In the genomic region with DNA sequence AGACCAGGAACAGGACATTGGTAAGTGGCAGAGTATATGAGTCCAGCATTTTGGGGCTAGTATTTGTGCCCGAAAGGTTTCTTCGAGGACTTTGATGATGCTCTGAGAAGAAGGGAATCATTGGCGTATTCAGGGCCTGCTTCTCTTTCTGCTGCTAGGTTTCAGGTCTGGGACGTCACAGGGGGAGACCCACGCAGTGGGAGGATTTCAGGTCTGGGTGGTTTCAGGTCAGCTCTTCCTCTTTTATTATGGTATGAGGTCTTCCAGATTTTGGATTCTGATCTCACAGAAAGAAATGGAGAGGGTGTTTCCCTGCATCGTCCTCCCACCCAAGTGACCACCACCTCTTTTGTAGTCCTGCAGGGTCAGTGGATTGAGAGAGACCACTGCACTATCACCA, we compare ENCODE assay signal across 25 cellular contexts.
DNase-seq lines count a peak whose midpoint lies in the region; ATAC-seq, FAIRE-seq and TF ChIP-seq lines count a peak whose summit lies in the region.
"Had no signal": no experiment of that assay in that cellular context is flagged by ENCODE, and none has a peak within 500 bp of the region (broad histone marks: within the 10 kb centered on the region; RNA-seq: fewer than 3 reads in every experiment).

No MANE protein-coding gene starts in this region.

- H3K23ac ChIP-seq in mesendoderm (ENCODE audit: low read length) = no peak overlapping the region

- H3K27ac ChIP-seq in K562 (ENCODE audit: extremely low read depth, low read depth, low read length) = no peak overlapping the region
- no peak overlapping the region for H3K27ac ChIP-seq in mesendoderm (ENCODE audit: low read depth, low read length)
- H3K27ac ChIP-seq: A549; BLaER1 treated with 17β-estradiol and CSF1 and Interleukin-3, amounts not matched to agents 10 nM and 100 nM; GM23248 had no signal

- FAIRE-seq in GM12891 (lab: Jason Lieb, UNC) = no peak
- FAIRE-seq in K562 (lab: Jason Lieb, UNC) = no peak
- FAIRE-seq: A549, D721Med, GM19239, H1 had no signal

- H3K27me3 Mint-ChIP-seq in stimulated activated memory B cell treated with anti-CD40 and anti-IgM and Interleukin-4, amounts not matched to agents 10 μg/mL and 1 μg/mL and 100 μg/mL, for 72 hours = no peaks in the 10 kb centered on the region
- H3K27me3 Mint-ChIP-seq: CD4-positive, alpha-beta T cell; CD8-positive, alpha-beta memory T cell had no signal

- no peak for TF ChIP-seq EP300 in K562 (IDR thresholded peaks at IDR 0.05; ENCODE audit: low read length)

- peaks cover 10% of the 10 kb centered on the region for H3K4me1 Mint-ChIP-seq in stimulated activated memory B cell treated with anti-CD40 and anti-IgM and Interleukin-4, amounts not matched to agents 10 μg/mL and 1 μg/mL and 100 μg/mL, for 72 hours
- H3K4me1 Mint-ChIP-seq: CD14-positive monocyte; CD8-positive, alpha-beta memory T cell had no signal

- H3K56ac ChIP-seq in mesendoderm (ENCODE audit: low read length) = no peak overlapping the region

- H3K79me2 ChIP-seq in K562 (ENCODE audit: control insufficient read depth, insufficient read depth, low read length) = no peaks in the 10 kb centered on the region
- no peaks in the 10 kb centered on the region for H3K79me2 ChIP-seq in mesendoderm (ENCODE audit: control insufficient read depth, insufficient read depth, low read length)

- H3K4me3 Mint-ChIP-seq in stimulated activated memory B cell treated with anti-CD40 and anti-IgM and Interleukin-4, amounts not matched to agents 10 μg/mL and 1 μg/mL and 100 μg/mL, for 72 hours = no peak overlapping the region
- H3K4me3 Mint-ChIP-seq: CD14-positive monocyte; CD4-positive, alpha-beta T cell; CD8-positive, alpha-beta memory T cell had no signal

- no peak overlapping the region for H2BK120ac ChIP-seq in mesendoderm (ENCODE audit: low read depth, low read length)

- in situ Hi-C loops in K562 (cut with MboI) = no loop called here

- H3K27me3 ChIP-seq in K562 (ENCODE audit: control insufficient read depth in 2 of 2, insufficient read depth in 2 of 2, low read length in 2 of 2) = no peaks in the 10 kb centered on the region
- H3K27me3 ChIP-seq in mesendoderm (ENCODE audit: insufficient read depth, low read length, poor library complexity) = no peaks in the 10 kb centered on the region
- H3K27me3 ChIP-seq: BE2C; BLaER1 treated with 17β-estradiol and CSF1 and Interleukin-3, amounts not matched to agents 10 nM and 100 nM had no signal

- POLR2A ChIA-PET in K562 (lab: Yijun Ruan, JAX) = no interaction called here

- H2AK5ac ChIP-seq in mesendoderm (ENCODE audit: low read length) = no peak overlapping the region

- no peaks in the 10 kb centered on the region for H3K9me1 ChIP-seq in K562 (ENCODE audit: control insufficient read depth, insufficient read depth, low read length)

- H3K4me2 ChIP-seq in K562 (ENCODE audit: insufficient read depth, low read length) (no peak overlapping the region), mesendoderm (ENCODE audit: low read length) (no peak overlapping the region)
- H3K4me2 ChIP-seq: A549; BLaER1 treated with 17β-estradiol and CSF1 and Interleukin-3, amounts not matched to agents 10 nM and 100 nM had no signal

- H3K36me3 Mint-ChIP-seq in stimulated activated memory B cell treated with anti-CD40 and anti-IgM and Interleukin-4, amounts not matched to agents 10 μg/mL and 1 μg/mL and 100 μg/mL, for 72 hours = peaks cover 25% of the 10 kb centered on the region
- H3K36me3 Mint-ChIP-seq: CD14-positive monocyte had no signal

- peak overlapping the region; percentile 57 for H3K27ac Mint-ChIP-seq in stimulated activated memory B cell treated with anti-CD40 and anti-IgM and Interleukin-4, amounts not matched to agents 10 μg/mL and 1 μg/mL and 100 μg/mL, for 72 hours
- H3K27ac Mint-ChIP-seq: CD14-positive monocyte; CD4-positive, alpha-beta T cell had no signal

- H3K18ac ChIP-seq in mesendoderm (ENCODE audit: low read length) = no peak overlapping the region

- no peak overlapping the region for H4K8ac ChIP-seq in mesendoderm (ENCODE audit: low read depth, low read length)

- no peak overlapping the region for H2BK15ac ChIP-seq in mesendoderm (replicated peaks; ENCODE audit: low read depth)

- no peak overlapping the region for H3K4ac ChIP-seq in mesendoderm (ENCODE audit: low read depth, low read length)

- H3K9ac ChIP-seq in K562 (ENCODE audit: insufficient read depth in 1 of 2, low read depth in 2 of 2, low read length in 2 of 2) (no peak overlapping the region), mesendoderm (ENCODE audit: low read length) (no peak overlapping the region)
- H3K9ac ChIP-seq: BLaER1 treated with 17β-estradiol and CSF1 and Interleukin-3, amounts not matched to agents 10 nM and 100 nM; GM23248 had no signal

- H4K20me1 ChIP-seq in K562 (replicated peaks; ENCODE audit: control insufficient read depth, insufficient read depth, low read length) = no peaks in the 10 kb centered on the region; the same call in none of the 2 replicates
- H4K20me1 ChIP-seq: BLaER1 treated with 17β-estradiol and CSF1 and Interleukin-3, amounts not matched to agents 10 nM and 100 nM had no signal

- H3K9me3 ChIP-seq in K562 (replicated peaks; ENCODE audit: control insufficient read depth, insufficient read depth, low read depth, low read length) = no peaks in the 10 kb centered on the region
- H3K9me3 ChIP-seq: A549; BE2C; BLaER1 treated with 17β-estradiol and CSF1 and Interleukin-3, amounts not matched to agents 10 nM and 100 nM had no signal

- no peak for ATAC-seq in K562
- ATAC-seq in stimulated activated memory B cell treated with anti-CD40 and anti-IgM and Interleukin-4, amounts not matched to agents 10 μg/mL and 1 μg/mL and 100 μg/mL, for 72 hours = peak; percentile 80
- ATAC-seq: A549 had no signal

- no peak overlapping the region for H4K5ac ChIP-seq in mesendoderm (ENCODE audit: low read length)

- H2AFZ ChIP-seq in K562 (ENCODE audit: low read depth, low read length) = no peak overlapping the region
- H2AFZ ChIP-seq: GM23248 had no signal

- no peak for TF ChIP-seq POLR2A in GM12891 (IDR thresholded peaks at IDR 0.05; ENCODE audit: low read depth, low read length)
- no peak for TF ChIP-seq POLR2A in K562 (conservative IDR thresholded peaks at IDR 0.05)

- H3K4me1 ChIP-seq in K562 (replicated peaks in 1 of 2; ENCODE audit: control insufficient read depth in 2 of 2, insufficient read depth in 2 of 2, low read length in 2 of 2) (no peaks in the 10 kb centered on the region), mesendoderm (ENCODE audit: control insufficient read depth, low read depth, low read length) (no peaks in the 10 kb centered on the region)
- H3K4me1 ChIP-seq: A549; BE2C; BLaER1 treated with 17β-estradiol and CSF1 and Interleukin-3, amounts not matched to agents 10 nM and 100 nM had no signal

- intact Hi-C loops in K562 (cut with micrococcal nuclease) (no loop called here), head of caudate nucleus (cut with DNase I) (no loop called here)

- no peaks in the 10 kb centered on the region for H3K9me3 Mint-ChIP-seq in stimulated activated memory B cell treated with anti-CD40 and anti-IgM and Interleukin-4, amounts not matched to agents 10 μg/mL and 1 μg/mL and 100 μg/mL, for 72 hours
- H3K9me3 Mint-ChIP-seq: CD14-positive monocyte; CD4-positive, alpha-beta T cell; CD8-positive, alpha-beta memory T cell had no signal

- H3K36me3 ChIP-seq in K562 (ENCODE audit: control insufficient read depth, insufficient read depth, low read length) (peaks cover 5% of the 10 kb centered on the region; the same call in 1 of the 3 replicates), mesendoderm (ENCODE audit: control insufficient read depth, insufficient read depth, low read length) (no peaks in the 10 kb centered on the region)

- TF ChIP-seq CTCF in K562 (IDR thresholded peaks at IDR 0.05 in 2 of 3, conservative IDR thresholded peaks at IDR 0.05 in 1 of 3; ENCODE audit: insufficient read depth in 2 of 3, low read depth in 1 of 3, low read length in 3 of 3) = no peak

- WGBS in K562 (ENCODE audit: insufficient coverage, low coverage, missing lambda C conversion rate) = 72% methylated on average over 5 of the region's 6 CpGs
- WGBS in mesendoderm (ENCODE audit: extremely low coverage, insufficient coverage, low lambda C conversion rate) = no CpG with 5 or more reads among the region's 6 CpGs

- CTCF ChIA-PET in K562 (lab: Yijun Ruan, JAX; ENCODE audit: low intra/inter-chr PET ratio) = no interaction called here

- no TSS peak for BruUV-seq in K562 (replicated peaks; lab: Mats Ljungman, UMichigan)

- H3K4me3 ChIP-seq in K562 (no peak overlapping the region), mesendoderm (ENCODE audit: low read length) (no peak overlapping the region)
- H3K4me3 ChIP-seq: A549; BLaER1 treated with 17β-estradiol and CSF1 and Interleukin-3, amounts not matched to agents 10 nM and 100 nM; GM23248 had no signal

- no peaks in the 10 kb centered on the region for H3K79me1 ChIP-seq in mesendoderm (ENCODE audit: low read length)

- no peak overlapping the region for H2BK5ac ChIP-seq in mesendoderm (ENCODE audit: low read length)

- no peak for DNase-seq in GM12891 (ENCODE audit: insufficient read length, low spot score)
- DNase-seq in K562 (ENCODE audit: extremely low read depth in 1 of 4, low spot score in 3 of 4) = no peak
- no peak for DNase-seq in head of caudate nucleus
- no peak for DNase-seq in mesendoderm
- DNase-seq in activated T-cell treated with anti-CD3 and anti-CD28 coated beads, Interleukin-2, amount 50 U/mL, for 1 hour = no peak
- DNase-seq: 8988T; ACHN; AML-193; BE2C; CD4-positive, alpha-beta T cell; CD8-positive, alpha-beta memory T cell; DMS 273 treated with DMSO at 0.1 percent for 48 hours; DMS79; EL; GDM1; GM23248; H7; HCEC 1CT had no signal

- TF ChIP-seq RAD21 in K562 (CRISPR knock-in tag; conservative IDR thresholded peaks at IDR 0.05 in 1 of 2, IDR thresholded peaks at IDR 0.05 in 1 of 2) = no peak

TF ChIP-seq in GM12891, 5 proteins besides CTCF, POLR2A, EP300 and RAD21:
- no peak for TF ChIP-seq POU2F2 (IDR thresholded peaks at IDR 0.05; ENCODE audit: low read depth, low read length)
- TF ChIP-seq SPI1 (IDR thresholded peaks at IDR 0.05; ENCODE audit: low read depth, low read length) = peak; percentile 75
- no peak for TF ChIP-seq TAF1 (IDR thresholded peaks at IDR 0.05; ENCODE audit: low read depth, low read length)
- TF ChIP-seq POLR2AphosphoS5 (IDR thresholded peaks at IDR 0.05; ENCODE audit: low read depth, low read length) = no peak
- TF ChIP-seq PAX5 (IDR thresholded peaks at IDR 0.05; ENCODE audit: insufficient read depth, low read length, severe bottlenecking) = no peak

TF ChIP-seq in K562, 482 proteins besides CTCF, POLR2A, EP300 and RAD21:
- TF ChIP-seq CREB1 (IDR thresholded peaks at IDR 0.05) = no peak
- TF ChIP-seq CREB1 (CRISPR knock-in tag; IDR thresholded peaks at IDR 0.05) = no peak
- TF ChIP-seq KDM5B (IDR thresholded peaks at IDR 0.05; ENCODE audit: insufficient replicate concordance, low read depth, low read length) = no peak
- TF ChIP-seq SPI1 (IDR thresholded peaks at IDR 0.05; ENCODE audit: borderline replicate concordance, low read depth, low read length) = 0 out of 2 replicates have a peak, but pooled peaks have one; percentile 20
